In the genomic region with DNA sequence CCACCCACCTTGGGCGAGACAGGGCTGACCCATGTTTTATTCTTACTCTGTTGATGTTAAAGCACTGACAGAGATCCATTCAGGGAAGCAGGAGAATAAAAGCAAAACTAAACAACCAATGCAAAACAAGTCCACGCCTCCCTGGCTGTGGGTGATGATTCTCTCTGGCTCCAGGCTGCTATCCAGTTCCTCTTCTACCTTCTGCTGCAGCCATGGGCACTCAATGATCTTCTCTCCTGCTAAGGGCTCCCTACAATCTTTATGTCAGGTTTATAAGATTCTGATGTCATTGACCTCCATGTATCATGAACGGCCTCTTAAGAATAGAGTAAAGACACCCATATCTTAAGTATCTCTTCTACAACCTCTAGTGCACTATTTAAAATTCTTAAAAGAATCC, we compare ENCODE assay signal across 29 cellular contexts.
"Had no signal": no experiment of that assay in that cellular context is flagged by ENCODE, and none has a peak within 500 bp of the region (broad histone marks: within the 10 kb centered on the region; RNA-seq: fewer than 3 reads in every experiment).

No MANE protein-coding gene starts in this region.

- H3K9me3 ChIP-seq: colonic mucosa, esophagus muscularis mucosa, left lung, prostate gland, right atrium auricular region, testis, tibial artery, upper lobe of left lung had no signal

- H3K27me3 ChIP-seq: colonic mucosa, esophagus muscularis mucosa, foreskin keratinocyte, gastroesophageal sphincter, heart left ventricle, left lung, right atrium auricular region, testis, tibial artery, upper lobe of left lung had no signal

- H3K4me1 ChIP-seq: colonic mucosa, esophagus muscularis mucosa, foreskin keratinocyte, gastroesophageal sphincter, prostate gland, right atrium auricular region, testis, tibial artery had no signal

- H3K4me3 ChIP-seq: colonic mucosa, esophagus muscularis mucosa, gastroesophageal sphincter, heart left ventricle, left lung, prostate gland, right atrium auricular region, testis, tibial artery, upper lobe of left lung had no signal

- H3K36me3 ChIP-seq: colonic mucosa, esophagus muscularis mucosa, gastroesophageal sphincter, heart left ventricle, left lung, prostate gland, right atrium auricular region, tibial artery, upper lobe of left lung had no signal

- H3K27ac ChIP-seq: colonic mucosa, esophagus muscularis mucosa, foreskin keratinocyte, gastroesophageal sphincter, heart left ventricle, left lung, prostate gland, right atrium auricular region, testis, tibial artery, upper lobe of left lung had no signal

- ATAC-seq: foreskin keratinocyte; gastroesophageal sphincter; heart left ventricle; left cardiac atrium; left lung; naive thymus-derived CD8-positive, alpha-beta T cell; sciatic nerve; stimulated activated memory B cell treated with anti-CD40 and anti-IgM and Interleukin-4, amounts not matched to agents 10 μg/mL and 1 μg/mL and 100 μg/mL, for 72 hours; stimulated activated naive CD8-positive, alpha-beta T cell treated with anti-CD3 and anti-CD28 coated beads, Interleukin-15, Interleukin-2, amounts not matched to agents 100 U/mL and 50 U/mL, for 24 hours had no signal

- FAIRE-seq: endothelial cell of umbilical vein, islet of Langerhans, urothelium cell line had no signal

- DNase-seq: colonic mucosa; dermis blood vessel endothelial cell; effector memory CD4-positive, alpha-beta T cell; foreskin keratinocyte; heart left ventricle; hippocampal formation; left cardiac atrium; left lung; mesendoderm; midbrain; naive thymus-derived CD8-positive, alpha-beta T cell; nephron progenitor cell; nucleus accumbens; stimulated activated CD4-positive, alpha-beta T cell treated with anti-CD3 and anti-CD28 coated beads, Interleukin-2, amount 100 ng/mL, for 24 hours; stimulated activated CD4-positive, alpha-beta T cell treated with anti-CD3 and anti-CD28 coated beads, Interleukin-4, amount 100 ng/mL, for 24 hours; stimulated activated naive CD8-positive, alpha-beta T cell treated with anti-CD3 and anti-CD28 coated beads, Interleukin-15, Interleukin-2, amounts not matched to agents 100 U/mL and 50 U/mL, for 24 hours; substantia nigra; testis; tibial artery; upper lobe of left lung had no signal
